Comparison of ENCODE assay signal across 8 cellular contexts in the genomic region with DNA sequence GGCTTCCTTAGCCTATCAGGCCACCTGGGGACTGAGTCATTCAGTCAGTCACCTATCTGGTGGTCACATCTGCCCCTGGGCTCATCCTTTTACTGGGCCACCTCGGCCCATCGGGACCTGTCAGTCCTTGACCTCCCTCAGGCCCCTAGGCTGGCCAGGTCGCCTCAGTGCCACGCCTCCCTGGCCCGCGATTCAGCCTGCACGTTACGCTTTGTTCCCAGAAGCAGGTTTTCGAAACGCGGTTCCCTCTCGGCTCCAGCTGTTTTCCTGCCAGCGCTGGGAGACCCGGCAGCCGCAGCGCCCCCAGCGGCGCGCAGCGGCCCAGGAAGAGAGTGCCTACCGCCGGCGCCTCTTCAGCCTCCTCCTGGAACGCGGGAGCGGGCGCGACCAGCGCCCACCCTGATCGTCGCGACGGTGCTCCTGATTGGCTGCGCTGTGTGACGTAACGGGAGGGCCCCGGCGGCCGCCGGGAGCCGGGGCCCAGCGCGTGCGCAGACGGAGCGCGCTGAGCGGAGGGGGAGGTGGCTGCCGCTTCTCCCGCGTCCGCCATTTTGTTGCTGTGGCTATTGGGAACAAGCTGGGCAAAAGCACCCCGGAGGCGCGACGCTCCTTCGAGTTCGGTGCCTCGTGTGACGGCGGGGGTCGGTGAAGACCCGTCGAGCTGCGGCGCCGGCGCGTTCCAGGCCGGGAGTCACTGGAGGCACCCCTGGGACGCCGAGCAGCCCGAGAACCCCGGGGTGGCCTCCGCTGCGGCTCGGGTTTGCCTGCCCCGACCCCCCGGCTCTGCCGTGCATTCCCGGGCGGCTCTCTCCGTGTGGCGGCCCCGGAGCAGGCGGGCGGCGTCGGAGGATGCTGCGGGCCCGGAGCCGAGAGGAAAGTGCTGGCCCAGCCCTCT. TPM values are rescaled to one million over a fixed set of nuclear protein-coding genes. Genes with fewer than 3 reads are reported as not detected.
DNase-seq lines count a peak whose midpoint lies in the region; ATAC-seq and TF ChIP-seq lines count a peak whose summit lies in the region.

A gene with protein sequence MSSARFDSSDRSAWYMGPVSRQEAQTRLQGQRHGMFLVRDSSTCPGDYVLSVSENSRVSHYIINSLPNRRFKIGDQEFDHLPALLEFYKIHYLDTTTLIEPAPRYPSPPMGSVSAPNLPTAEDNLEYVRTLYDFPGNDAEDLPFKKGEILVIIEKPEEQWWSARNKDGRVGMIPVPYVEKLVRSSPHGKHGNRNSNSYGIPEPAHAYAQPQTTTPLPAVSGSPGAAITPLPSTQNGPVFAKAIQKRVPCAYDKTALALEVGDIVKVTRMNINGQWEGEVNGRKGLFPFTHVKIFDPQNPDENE (plus strand): TSS at position 492 of the 895 bp plus-strand sequence. CDS start 528 bp downstream, outside the sequence.

- H2AFZ ChIP-seq in GM23338, result peak within 1 kb of the TSS; percentile 100

- H4K20me1 ChIP-seq in GM23338 (replicated peaks; ENCODE audit: insufficient read depth), result peaks cover 41% of the 10 kb centered on the region

- H3K9me3 Mint-ChIP-seq in GM23338, result no peaks in the 10 kb centered on the region
- no peaks in the 10 kb centered on the region for H3K9me3 Mint-ChIP-seq in natural killer cell

- peak within 1 kb of the TSS; percentile 91 for H3K4me2 ChIP-seq in GM23338

- peak within 1 kb of the TSS; percentile 98 for H3K27ac ChIP-seq in GM23338 (ENCODE audit: low read depth)

- H3K4me3 ChIP-seq in GM23338 (peak within 1 kb of the TSS; percentile 99), fibroblast of mammary gland (ENCODE audit: control insufficient read depth, low read depth, low read length) (peak within 1 kb of the TSS; percentile 95)

- peaks cover 20% of the 10 kb centered on the region for H3K4me1 ChIP-seq in GM23338 (ENCODE audit: insufficient read depth)

- ATAC-seq in GM23338, result peak; percentile 95
- peak; percentile 90 to 98 (median 94) for ATAC-seq in natural killer cell

- peaks cover 49% of the 10 kb centered on the region for H3K79me2 ChIP-seq in GM23338 (replicated peaks; ENCODE audit: insufficient read depth)

- H3K4me3 Mint-ChIP-seq in GM23338 (peak within 1 kb of the TSS; percentile 99), natural killer cell (peak within 1 kb of the TSS; percentile 98)

- H3K36me3 Mint-ChIP-seq in GM23338 (ENCODE audit: low read depth) (peaks cover 21% of the 10 kb centered on the region), natural killer cell (no peaks in the 10 kb centered on the region)

- TF ChIP-seq CTCF in GM23338 (conservative IDR thresholded peaks at IDR 0.05; ENCODE audit: low read depth in 2 of 2) (peak; percentile 76 to 79), fibroblast of mammary gland (conservative IDR thresholded peaks at IDR 0.05; ENCODE audit: control insufficient read depth, insufficient read depth, low read depth, low read length) (peak; percentile 73), natural killer cell (IDR thresholded peaks at IDR 0.05) (peak; percentile 71)

- peak within 1 kb of the TSS; percentile 98 for H3K27ac Mint-ChIP-seq in GM23338
- H3K27ac Mint-ChIP-seq in natural killer cell, result peak within 1 kb of the TSS; percentile 95 to 98

- H3K9me2 ChIP-seq in GM23338 (ENCODE audit: insufficient read depth), result no peaks in the 10 kb centered on the region

- peaks cover 4% of the 10 kb centered on the region; the same call in 1 of the 2 replicates for H3F3A ChIP-seq in GM23338 (replicated peaks; ENCODE audit: low read depth)

- peak; percentile 98 for DNase-seq in EL
- peak; percentile 97 for DNase-seq in GM23338 (ENCODE audit: low spot score)
- peak; percentile 97 for DNase-seq in LHCN-M2 (ENCODE audit: low read depth)
- DNase-seq in RPMI7951 (ENCODE audit: low read depth), result peak; percentile 94
- DNase-seq in activated T-helper 1 cell treated with anti-CD3 and anti-CD28 coated beads, Interleukin-2, amount 50 U/mL, for 16 hours (ENCODE audit: low read depth in 1 of 2, low spot score in 1 of 2), result peak; percentile 87 to 96
- peak; percentile 96 for DNase-seq in fibroblast of mammary gland (ENCODE audit: low read depth)
- DNase-seq in natural killer cell, result peak; percentile 93
- peak; percentile 95 for DNase-seq in stimulated activated naive CD4-positive, alpha-beta T cell treated with Interleukin-2 at 50 U/mL for 16 hours (lab: John Stamatoyannopoulos, UW)

- H3K4me1 Mint-ChIP-seq in GM23338 (peaks cover 23% of the 10 kb centered on the region), natural killer cell (peaks cover 52% of the 10 kb centered on the region in 2 donors)

- no peaks in the 10 kb centered on the region for H3K36me3 ChIP-seq in GM23338 (ENCODE audit: insufficient read depth)

- H3K27me3 ChIP-seq in GM23338 (ENCODE audit: insufficient read depth), result no peaks in the 10 kb centered on the region

- H3K27me3 Mint-ChIP-seq in GM23338 (ENCODE audit: insufficient read depth, low read depth, poor library complexity), result peaks cover 9% of the 10 kb centered on the region
- no peaks in the 10 kb centered on the region for H3K27me3 Mint-ChIP-seq in natural killer cell (ENCODE audit: low read depth in 2 of 2)

- intact Hi-C loops in natural killer cell (cut with micrococcal nuclease), result loop anchor here (1.0 to 5.0 kb wide), 3 partner anchors 45 to 95 kb away; a partner anchor contains a TSS

TF ChIP-seq in GM23338, 12 proteins besides CTCF, POLR2A, EP300 and RAD21 (continues in another document):
- TF ChIP-seq NANOG (IDR thresholded peaks at IDR 0.05; ENCODE audit: borderline replicate concordance) (no peak), EZH2phosphoT487 (IDR thresholded peaks at IDR 0.05; ENCODE audit: unreplicated experiment) (no peak), JUNB (IDR thresholded peaks at IDR 0.05; ENCODE audit: unreplicated experiment) (no peak), STAT1 (IDR thresholded peaks at IDR 0.05; ENCODE audit: unreplicated experiment) (no peak), ZNF114 (CRISPR knock-in tag; IDR thresholded peaks at IDR 0.05) (no peak), CREB1 (CRISPR knock-in tag; IDR thresholded peaks at IDR 0.05; ENCODE audit: low read depth) (peak; percentile 87), ZNF331 (CRISPR knock-in tag; IDR thresholded peaks at IDR 0.05; ENCODE audit: low read depth) (no peak)
- TF ChIP-seq, protein P1, sequence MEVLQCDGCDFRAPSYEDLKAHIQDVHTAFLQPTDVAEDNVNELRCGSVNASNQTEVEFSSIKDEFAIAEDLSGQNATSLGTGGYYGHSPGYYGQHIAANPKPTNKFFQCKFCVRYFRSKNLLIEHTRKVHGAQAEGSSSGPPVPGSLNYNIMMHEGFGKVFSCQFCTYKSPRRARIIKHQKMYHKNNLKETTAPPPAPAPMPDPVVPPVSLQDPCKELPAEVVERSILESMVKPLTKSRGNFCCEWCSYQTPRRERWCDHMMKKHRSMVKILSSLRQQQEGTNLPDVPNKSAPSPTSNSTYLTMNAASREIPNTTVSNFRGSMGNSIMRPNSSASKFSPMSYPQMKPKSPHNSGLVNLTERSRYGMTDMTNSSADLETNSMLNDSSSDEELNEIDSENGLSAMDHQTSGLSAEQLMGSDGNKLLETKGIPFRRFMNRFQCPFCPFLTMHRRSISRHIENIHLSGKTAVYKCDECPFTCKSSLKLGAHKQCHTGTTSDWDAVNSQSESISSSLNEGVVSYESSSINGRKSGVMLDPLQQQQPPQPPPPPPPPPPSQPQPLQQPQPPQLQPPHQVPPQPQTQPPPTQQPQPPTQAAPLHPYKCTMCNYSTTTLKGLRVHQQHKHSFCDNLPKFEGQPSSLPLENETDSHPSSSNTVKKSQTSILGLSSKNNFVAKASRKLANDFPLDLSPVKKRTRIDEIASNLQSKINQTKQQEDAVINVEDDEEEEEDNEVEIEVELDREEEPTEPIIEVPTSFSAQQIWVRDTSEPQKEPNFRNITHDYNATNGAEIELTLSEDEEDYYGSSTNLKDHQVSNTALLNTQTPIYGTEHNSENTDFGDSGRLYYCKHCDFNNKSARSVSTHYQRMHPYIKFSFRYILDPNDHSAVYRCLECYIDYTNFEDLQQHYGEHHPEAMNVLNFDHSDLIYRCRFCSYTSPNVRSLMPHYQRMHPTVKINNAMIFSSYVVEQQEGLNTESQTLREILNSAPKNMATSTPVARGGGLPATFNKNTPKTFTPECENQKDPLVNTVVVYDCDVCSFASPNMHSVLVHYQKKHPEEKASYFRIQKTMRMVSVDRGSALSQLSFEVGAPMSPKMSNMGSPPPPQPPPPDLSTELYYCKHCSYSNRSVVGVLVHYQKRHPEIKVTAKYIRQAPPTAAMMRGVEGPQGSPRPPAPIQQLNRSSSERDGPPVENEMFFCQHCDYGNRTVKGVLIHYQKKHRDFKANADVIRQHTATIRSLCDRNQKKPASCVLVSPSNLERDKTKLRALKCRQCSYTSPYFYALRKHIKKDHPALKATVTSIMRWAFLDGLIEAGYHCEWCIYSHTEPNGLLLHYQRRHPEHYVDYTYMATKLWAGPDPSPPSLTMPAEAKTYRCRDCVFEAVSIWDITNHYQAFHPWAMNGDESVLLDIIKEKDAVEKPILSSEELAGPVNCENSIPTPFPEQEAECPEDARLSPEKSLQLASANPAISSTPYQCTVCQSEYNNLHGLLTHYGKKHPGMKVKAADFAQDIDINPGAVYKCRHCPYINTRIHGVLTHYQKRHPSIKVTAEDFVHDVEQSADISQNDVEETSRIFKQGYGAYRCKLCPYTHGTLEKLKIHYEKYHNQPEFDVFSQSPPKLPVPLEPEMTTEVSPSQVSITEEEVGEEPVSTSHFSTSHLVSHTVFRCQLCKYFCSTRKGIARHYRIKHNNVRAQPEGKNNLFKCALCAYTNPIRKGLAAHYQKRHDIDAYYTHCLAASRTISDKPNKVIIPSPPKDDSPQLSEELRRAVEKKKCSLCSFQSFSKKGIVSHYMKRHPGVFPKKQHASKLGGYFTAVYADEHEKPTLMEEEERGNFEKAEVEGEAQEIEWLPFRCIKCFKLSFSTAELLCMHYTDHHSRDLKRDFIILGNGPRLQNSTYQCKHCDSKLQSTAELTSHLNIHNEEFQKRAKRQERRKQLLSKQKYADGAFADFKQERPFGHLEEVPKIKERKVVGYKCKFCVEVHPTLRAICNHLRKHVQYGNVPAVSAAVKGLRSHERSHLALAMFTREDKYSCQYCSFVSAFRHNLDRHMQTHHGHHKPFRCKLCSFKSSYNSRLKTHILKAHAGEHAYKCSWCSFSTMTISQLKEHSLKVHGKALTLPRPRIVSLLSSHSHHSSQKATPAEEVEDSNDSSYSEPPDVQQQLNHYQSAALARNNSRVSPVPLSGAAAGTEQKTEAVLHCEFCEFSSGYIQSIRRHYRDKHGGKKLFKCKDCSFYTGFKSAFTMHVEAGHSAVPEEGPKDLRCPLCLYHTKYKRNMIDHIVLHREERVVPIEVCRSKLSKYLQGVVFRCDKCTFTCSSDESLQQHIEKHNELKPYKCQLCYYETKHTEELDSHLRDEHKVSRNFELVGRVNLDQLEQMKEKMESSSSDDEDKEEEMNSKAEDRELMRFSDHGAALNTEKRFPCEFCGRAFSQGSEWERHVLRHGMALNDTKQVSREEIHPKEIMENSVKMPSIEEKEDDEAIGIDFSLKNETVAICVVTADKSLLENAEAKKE (CRISPR knock-in tag; IDR thresholded peaks at IDR 0.05), result no peak

RNA-seq across cellular contexts. Expression of the gene that starts here (rescaled TPM):
- total RNA-seq in GM23338 (2014; rRNA removed; shearing (Covaris generic)), result 97.6 and 104 TPM in 2 replicates
- 39.5 and 40.7 TPM in 2 replicates for polyA plus RNA-seq in GM23338 (2016; fragmentation: Nextera tagmentation; extraction: Ambion mirVana)
- total RNA-seq in LHCN-M2 (2014; rRNA removed) (46.2 and 50.0 TPM in 2 replicates), natural killer cell (10 to 100 TPM; 50.7 to 71.2 (median 67.4) TPM)
- 19.9 TPM for polyA plus RNA-seq in LHCN-M2 (2012)
- total RNA-seq in RPMI7951 (2014; rRNA removed; shearing (Covaris generic)), result 26.8 and 27.8 TPM in 2 replicates

Comparison
In these comparisons a context has a peak if more than half of its experiments do, and no peak if none do; other contexts are left out.
1. Peak in every context shown above with its lines: DNase-seq, ATAC-seq, H3K4me3 ChIP-seq and H3K27ac ChIP-seq.